ENCODE assay signal across 12 cellular contexts in genomic region chr16:81509404-81509803, GRCh38.
DNase-seq lines count a peak whose midpoint lies in the region; ATAC-seq and TF ChIP-seq lines count a peak whose summit lies in the region.
"Had no signal": no experiment of that assay in that cellular context is flagged by ENCODE, and none has a peak within 500 bp of the region (broad histone marks: within the 10 kb centered on the region; RNA-seq: fewer than 3 reads in every experiment).

No MANE protein-coding gene starts in this region.

- WGBS in trophoblast cell (ENCODE audit: extremely low coverage, insufficient coverage, insufficient read length): no CpG with 5 or more reads among the region's 6 CpGs

- H2AK5ac ChIP-seq in trophoblast cell (ENCODE audit: low read length): no peak overlapping the region

- peak overlapping the region; percentile 52 for H3K4ac ChIP-seq in trophoblast cell (ENCODE audit: low read depth, low read length)

- H3K27ac Mint-ChIP-seq in chondrocyte (ENCODE audit: unreplicated experiment): no peak overlapping the region

- peaks cover 33% of the 10 kb centered on the region for H3K4me1 Mint-ChIP-seq in chondrocyte (ENCODE audit: low read depth)

- TF ChIP-seq CTCF in PC-9 (conservative IDR thresholded peaks at IDR 0.05): no peak
- no peak for TF ChIP-seq CTCF in chondrocyte (IDR thresholded peaks at IDR 0.05)

- H3K4me3 Mint-ChIP-seq in chondrocyte (ENCODE audit: unreplicated experiment): no peak overlapping the region
- H3K4me3 Mint-ChIP-seq: CD14-positive monocyte; CD8-positive, alpha-beta memory T cell had no signal

- H3K9me3 Mint-ChIP-seq in chondrocyte (ENCODE audit: low read depth): peaks cover 5% of the 10 kb centered on the region

- peak overlapping the region; percentile 39 for H3K18ac ChIP-seq in trophoblast cell (ENCODE audit: low read length)

- peaks cover 13% of the 10 kb centered on the region for H3K79me1 ChIP-seq in trophoblast cell (ENCODE audit: low read length)

- no peak overlapping the region for H4K12ac ChIP-seq in trophoblast cell (ENCODE audit: low read depth, low read length)

- H3K4me1 ChIP-seq in PC-9 (replicated peaks; ENCODE audit: insufficient read depth): peaks cover 47% of the 10 kb centered on the region
- H3K4me1 ChIP-seq in trophoblast cell (ENCODE audit: control insufficient read depth in 1 of 2, insufficient read depth in 2 of 2, low read length in 2 of 2): peaks cover 29 to 30% of the 10 kb centered on the region in 2 experiments

- no peak overlapping the region for H3K23ac ChIP-seq in trophoblast cell (ENCODE audit: low read length)

- H2AFZ ChIP-seq in PC-9 (no peak overlapping the region), trophoblast cell (ENCODE audit: insufficient read depth, low read length, poor library complexity) (no peak overlapping the region)

- BruUV-seq in PC-9 (replicated peaks; lab: Mats Ljungman, UMichigan): no TSS peak

- H3F3A ChIP-seq in PC-9 (ENCODE audit: insufficient read depth, low read depth): peaks cover 53% of the 10 kb centered on the region

- no peak for ATAC-seq in HG03432 (IDR thresholded peaks at IDR 0.05; ENCODE audit: unreplicated experiment)
- no peak for ATAC-seq in GM21737 (IDR thresholded peaks at IDR 0.05; ENCODE audit: unreplicated experiment)
- ATAC-seq: HCT116 had no signal

- intact Hi-C loops in PC-9 (cut with micrococcal nuclease; ENCODE audit: unreplicated experiment): no loop called here

- H3K79me2 ChIP-seq in PC-9 (ENCODE audit: low read depth): peaks cover 83% of the 10 kb centered on the region
- peaks cover 23% of the 10 kb centered on the region for H3K79me2 ChIP-seq in trophoblast cell (ENCODE audit: control insufficient read depth, insufficient read depth, low read length, poor library complexity)

- H4K91ac ChIP-seq in trophoblast cell (ENCODE audit: low read depth, low read length): no peak overlapping the region

- peak overlapping the region; percentile 97 for H3K27ac ChIP-seq in PC-9
- H3K27ac ChIP-seq in trophoblast cell (ENCODE audit: low read depth, low read length): no peak overlapping the region

- H3K14ac ChIP-seq in trophoblast cell (ENCODE audit: low read length): no peak overlapping the region

- H3K36me3 Mint-ChIP-seq in chondrocyte (ENCODE audit: low read depth): peaks cover 2% of the 10 kb centered on the region

- H3K4me2 ChIP-seq in PC-9 (no peak overlapping the region), trophoblast cell (ENCODE audit: low read length) (no peak overlapping the region)

- no peaks in the 10 kb centered on the region for H4K20me1 ChIP-seq in PC-9 (ENCODE audit: insufficient read depth)

- no peak overlapping the region for H4K8ac ChIP-seq in trophoblast cell (ENCODE audit: low read depth, low read length)

- DNase-seq in PC-9: no peak
- peak; percentile 53 for DNase-seq in chondrocyte (ENCODE audit: low spot score)
- DNase-seq in trophoblast cell: no peak
- no peak for DNase-seq in NCI-H2227 (lab: John Stamatoyannopoulos, UW; ENCODE audit: unreplicated experiment)
- DNase-seq: Caco-2; CD8-positive, alpha-beta memory T cell; DND-41; GDM1 had no signal

- H3K27me3 Mint-ChIP-seq in chondrocyte (ENCODE audit: low read depth): no peaks in the 10 kb centered on the region
- H3K27me3 Mint-ChIP-seq: CD8-positive, alpha-beta memory T cell had no signal

- H3K9me2 ChIP-seq in PC-9 (ENCODE audit: insufficient read depth): no peaks in the 10 kb centered on the region

- CTCF ChIA-PET in PC-9 (lab: Charles Lee): no interaction called here

- H3K27me3 ChIP-seq in PC-9 (ENCODE audit: insufficient read depth, low read depth): no peaks in the 10 kb centered on the region
- H3K27me3 ChIP-seq in trophoblast cell (ENCODE audit: insufficient read depth, low read length): no peaks in the 10 kb centered on the region

- POLR2A ChIA-PET in PC-9 (lab: Charles Lee; ENCODE audit: unreplicated experiment): no interaction called here

- H3K9me3 ChIP-seq in PC-9 (ENCODE audit: insufficient read depth, low read depth) (peaks cover 6% of the 10 kb centered on the region; the same call in 1 of the 2 replicates), trophoblast cell (ENCODE audit: insufficient read depth, low read depth, low read length) (peaks cover 2% of the 10 kb centered on the region)
- H3K9me3 ChIP-seq: Caco-2 had no signal

- H2BK5ac ChIP-seq in trophoblast cell (ENCODE audit: low read depth, low read length, poor library complexity): no peak overlapping the region

- H2BK120ac ChIP-seq in trophoblast cell (ENCODE audit: insufficient read depth, low read length, poor library complexity): no peak overlapping the region

- H3K36me3 ChIP-seq in PC-9 (ENCODE audit: low read depth) (no peaks in the 10 kb centered on the region), trophoblast cell (ENCODE audit: control insufficient read depth in 1 of 2, insufficient read depth in 2 of 2, low read length in 2 of 2) (peaks cover 0 to 4% of the 10 kb centered on the region in 2 experiments)

- H2BK12ac ChIP-seq in trophoblast cell (ENCODE audit: low read length): no peak overlapping the region

- no peak overlapping the region for H3K9ac ChIP-seq in trophoblast cell (ENCODE audit: low read length)

- H3K4me3 ChIP-seq in PC-9: no peak overlapping the region
- no peak overlapping the region for H3K4me3 ChIP-seq in trophoblast cell (ENCODE audit: low read depth, low read length)
